In the genomic region with DNA sequence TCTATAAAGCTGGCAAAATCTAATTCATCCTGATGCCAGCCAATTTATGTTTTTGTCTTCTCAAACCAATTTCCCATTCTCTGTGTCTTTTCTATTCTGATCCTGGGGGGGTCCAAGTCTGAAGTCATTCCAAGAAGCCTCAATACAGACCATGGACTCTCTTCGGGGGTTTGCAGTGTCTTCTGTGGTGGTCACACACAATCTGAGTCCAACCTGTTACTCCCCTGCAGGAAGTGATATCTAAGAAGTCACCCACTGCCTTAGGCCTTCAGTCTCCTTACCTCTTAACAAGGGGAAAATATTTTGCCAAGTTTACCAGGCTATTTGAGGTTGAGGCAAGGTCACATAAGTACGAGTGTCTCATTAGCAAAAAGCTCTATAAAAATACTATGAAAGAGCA, we compare ENCODE assay signal across 12 cellular contexts. TPM values are rescaled to one million over a fixed set of nuclear protein-coding genes. Genes with fewer than 3 reads are reported as not detected.
DNase-seq lines count a peak whose midpoint lies in the region; TF ChIP-seq lines count a peak whose summit lies in the region.
"Had no signal": no experiment of that assay in that cellular context is flagged by ENCODE, and none has a peak within 500 bp of the region (broad histone marks: within the 10 kb centered on the region; RNA-seq: fewer than 3 reads in every experiment).

No MANE protein-coding gene starts in this region.

- no peaks in the 10 kb centered on the region for H3K27me3 ChIP-seq in DOHH2 (ENCODE audit: control insufficient read depth, low read length)
- no peaks in the 10 kb centered on the region for H3K27me3 ChIP-seq in MM.1S (replicated peaks; ENCODE audit: insufficient read depth, low read length)
- H3K27me3 ChIP-seq in duodenal mucosa (ENCODE audit: control insufficient read depth in 1 of 2, insufficient read depth in 2 of 2, low read length in 2 of 2): no peaks in the 10 kb centered on the region
- H3K27me3 ChIP-seq in neural progenitor cell: no peaks in the 10 kb centered on the region
- H3K27me3 ChIP-seq: sigmoid colon had no signal

- peaks cover 5% of the 10 kb centered on the region for H3K27me3 Mint-ChIP-seq in neural progenitor cell (ENCODE audit: insufficient read depth, low read depth)

- H3F3A ChIP-seq in DOHH2 (ENCODE audit: control insufficient read depth, insufficient read depth): peaks cover 12% of the 10 kb centered on the region
- peaks cover 6% of the 10 kb centered on the region for H3F3A ChIP-seq in MM.1S (ENCODE audit: insufficient read depth, low read length)
- H3F3A ChIP-seq in neural progenitor cell (ENCODE audit: low read depth): peaks cover 42% of the 10 kb centered on the region

- H3K4me3 Mint-ChIP-seq in neural progenitor cell: peak overlapping the region; percentile 98

- H3K9me3 ChIP-seq in DOHH2 (ENCODE audit: control insufficient read depth, insufficient read depth, low read length) (no peaks in the 10 kb centered on the region), MM.1S (replicated peaks; ENCODE audit: insufficient read depth, low read length) (no peaks in the 10 kb centered on the region), duodenal mucosa (ENCODE audit: control insufficient read depth in 1 of 2, low read length in 2 of 2) (no peaks in the 10 kb centered on the region), neural progenitor cell (ENCODE audit: low read depth) (no peaks in the 10 kb centered on the region)
- H3K9me3 ChIP-seq: sigmoid colon had no signal

- peak overlapping the region; percentile 88 for H3K4me3 ChIP-seq in DOHH2 (ENCODE audit: low read length)
- H3K4me3 ChIP-seq in MM.1S (ENCODE audit: low read length): no peak overlapping the region
- H3K4me3 ChIP-seq in duodenal mucosa (ENCODE audit: low read depth in 1 of 2, low read length in 2 of 2): peak overlapping the region; percentile 19 to 100
- no peak overlapping the region for H3K4me3 ChIP-seq in neural progenitor cell

- H3K36me3 ChIP-seq in DOHH2 (ENCODE audit: control insufficient read depth, low read length) (peaks cover 45% of the 10 kb centered on the region), MM.1S (replicated peaks; ENCODE audit: insufficient read depth, low read length) (no peaks in the 10 kb centered on the region), duodenal mucosa (ENCODE audit: control insufficient read depth in 1 of 2, insufficient read depth in 2 of 2, low read length in 2 of 2) (peaks cover 0 to 6% of the 10 kb centered on the region in 2 donors), neural progenitor cell (no peaks in the 10 kb centered on the region)
- H3K36me3 ChIP-seq: sigmoid colon had no signal

- peaks cover 5% of the 10 kb centered on the region for H3K36me3 Mint-ChIP-seq in neural progenitor cell

- no peak overlapping the region for H3K27ac Mint-ChIP-seq in neural progenitor cell

- peaks cover 68% of the 10 kb centered on the region for H3K79me2 ChIP-seq in DOHH2 (ENCODE audit: control insufficient read depth, low read length)
- peaks cover 65% of the 10 kb centered on the region for H3K79me2 ChIP-seq in MM.1S (ENCODE audit: low read length)
- peaks cover 27% of the 10 kb centered on the region for H3K79me2 ChIP-seq in neural progenitor cell (ENCODE audit: low read depth)

- H3K4me1 ChIP-seq in DOHH2 (ENCODE audit: control insufficient read depth, low read length): peaks cover 83% of the 10 kb centered on the region
- H3K4me1 ChIP-seq in MM.1S (ENCODE audit: low read length): peaks cover 19% of the 10 kb centered on the region
- H3K4me1 ChIP-seq in duodenal mucosa (ENCODE audit: control insufficient read depth in 1 of 2, insufficient read depth in 2 of 2, low read length in 2 of 2): peaks cover 57 to 60% of the 10 kb centered on the region in 2 donors
- H3K4me1 ChIP-seq in neural progenitor cell: peaks cover 38% of the 10 kb centered on the region

- H2AFZ ChIP-seq in MM.1S (ENCODE audit: low read length) (no peak overlapping the region), neural progenitor cell (replicated peaks) (no peak overlapping the region)

- no peaks in the 10 kb centered on the region for H3K9me3 Mint-ChIP-seq in neural progenitor cell

- H3K27ac ChIP-seq in DOHH2 (ENCODE audit: low read depth, low read length): 0 out of 2 replicates have a peak overlapping the region, but pooled peaks have one; percentile 40
- H3K27ac ChIP-seq in MM.1S (ENCODE audit: low read length): no peak overlapping the region
- no peak overlapping the region for H3K27ac ChIP-seq in duodenal mucosa (ENCODE audit: low read depth, low read length)
- H3K27ac ChIP-seq in neural progenitor cell: no peak overlapping the region
- H3K27ac ChIP-seq: sigmoid colon had no signal

- H4K20me1 ChIP-seq in DOHH2 (ENCODE audit: control insufficient read depth, insufficient read depth, low read depth, low read length) (peaks cover 21% of the 10 kb centered on the region; the same call in 1 of the 2 replicates), MM.1S (ENCODE audit: insufficient read depth, low read length) (peaks cover 28% of the 10 kb centered on the region), neural progenitor cell (ENCODE audit: low read depth) (peaks cover 28% of the 10 kb centered on the region)

- H3K4me2 ChIP-seq in DOHH2 (ENCODE audit: low read length): peak overlapping the region; percentile 87
- peak overlapping the region; percentile 76; the same call in 1 of the 2 replicates for H3K4me2 ChIP-seq in MM.1S (ENCODE audit: low read depth, low read length)
- peak overlapping the region; percentile 89 for H3K4me2 ChIP-seq in neural progenitor cell

- no peak for DNase-seq in MM.1S
- DNase-seq in neural progenitor cell (ENCODE audit: low spot score): no peak
- no peak for DNase-seq in anterior cingulate cortex (lab: John Stamatoyannopoulos, UW)
- no peak for DNase-seq in NCI-H2029 (lab: John Stamatoyannopoulos, UW)
- no peak for DNase-seq in HuH-7 (ENCODE audit: low spot score)
- DNase-seq in stimulated activated CD4-positive, alpha-beta T cell treated with anti-CD3 and anti-CD28 coated beads, Interleukin-4, amount 100 ng/mL, for 24 hours: no peak
- DNase-seq: amniotic stem cell, NCI-H1092 treated with DMSO at 0.1 percent for 48 hours, sigmoid colon had no signal

- H3K9me2 ChIP-seq in DOHH2 (replicated peaks; ENCODE audit: control insufficient read depth, low read length) (no peaks in the 10 kb centered on the region), MM.1S (replicated peaks; ENCODE audit: insufficient read depth, low read length) (no peaks in the 10 kb centered on the region)

- peaks cover 63% of the 10 kb centered on the region for H3K4me1 Mint-ChIP-seq in neural progenitor cell

- TF ChIP-seq CTCF in DOHH2 (IDR thresholded peaks at IDR 0.05; ENCODE audit: low read depth, low read length, poor library complexity, severe bottlenecking) (no peak), MM.1S (IDR thresholded peaks at IDR 0.05; ENCODE audit: low read length) (no peak), neural progenitor cell (IDR thresholded peaks at IDR 0.05) (no peak)

- H3K9ac ChIP-seq in MM.1S (ENCODE audit: low read length): no peak overlapping the region
- H3K9ac ChIP-seq in duodenal mucosa (ENCODE audit: low read depth in 1 of 2, low read length in 2 of 2): peak overlapping the region; percentile 27 to 29
- no peak overlapping the region for H3K9ac ChIP-seq in neural progenitor cell

RNA-seq across cellular contexts. Expression of a gene that starts 1.9 kb away (rescaled TPM):
- total RNA-seq in neural progenitor cell (ENCODE audit: low replicate concordance): 8.3 and 20.0 TPM in 2 replicates

RNA-seq across cellular contexts. Expression of a gene that starts 48.0 kb away (rescaled TPM):
- total RNA-seq in neural progenitor cell (ENCODE audit: low replicate concordance): not detected in 2 replicates
- total RNA-seq: esophagus mucosa had no signal

RNA-seq across cellular contexts. Expression of a gene that starts 50.3 kb away (rescaled TPM):
- not detected in 2 replicates for total RNA-seq in neural progenitor cell (ENCODE audit: low replicate concordance)
- total RNA-seq: esophagus mucosa had no signal

Comparison
In these comparisons a context has a peak if more than half of its experiments do, and no peak if none do; other contexts are left out.
1. H3K4me3 ChIP-seq: peak in DOHH2 (single experiment) and duodenal mucosa (2 of 2); none in MM.1S (single experiment) and neural progenitor cell (single experiment).
2. H3K9ac ChIP-seq: peak in duodenal mucosa (2 of 2); none in MM.1S (single experiment) and neural progenitor cell (single experiment).
3. Peak in every context shown above with its lines, with median percentiles within 50 percentile points of each other: H3K4me2 ChIP-seq.